ENCODE assay signal across 1 cellular context in the genomic region with DNA sequence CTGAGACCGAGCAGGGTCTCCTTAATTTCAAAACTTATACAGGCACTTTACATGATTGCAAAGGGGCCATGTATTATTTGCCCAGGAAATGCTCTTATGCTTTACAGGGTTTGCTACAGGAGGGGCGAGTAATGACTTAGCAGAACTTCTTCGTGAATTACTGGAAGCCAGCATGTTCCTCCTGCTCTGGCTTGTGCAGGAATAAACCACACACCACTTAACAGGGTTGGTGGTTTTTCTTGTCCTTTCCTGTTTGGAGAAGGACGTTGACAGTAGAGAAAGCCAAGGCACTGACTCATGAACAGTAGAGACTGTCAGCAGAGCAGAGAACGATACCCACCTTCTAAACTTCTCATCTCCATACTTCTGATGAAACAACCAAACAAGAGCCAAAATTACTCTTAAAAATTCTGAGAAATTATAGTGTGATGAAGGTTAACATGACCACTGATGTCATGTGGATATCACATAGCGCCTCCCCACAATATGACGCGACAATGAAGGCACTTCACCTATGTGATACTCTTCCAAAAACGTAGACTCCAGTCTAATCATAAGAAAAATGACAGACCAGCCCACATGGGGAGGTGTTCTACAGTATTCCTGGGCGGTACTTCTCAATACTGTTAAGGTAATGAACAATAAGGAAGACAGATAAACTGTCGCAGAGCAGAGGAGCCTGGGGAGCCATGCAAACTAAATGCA.
TF ChIP-seq lines count a peak whose summit lies in the region.

No MANE protein-coding gene starts in this region.

TF ChIP-seq in GM12878, 131 proteins besides CTCF, POLR2A, EP300 and RAD21 (continued from another document):
- no peak for TF ChIP-seq REST (IDR thresholded peaks at IDR 0.05; ENCODE audit: low read depth, low read length)
- TF ChIP-seq KDM1A (IDR thresholded peaks at IDR 0.05; ENCODE audit: borderline replicate concordance), result no peak
- TF ChIP-seq ATF2 (IDR thresholded peaks at IDR 0.05; ENCODE audit: low read length), result no peak
- TF ChIP-seq MXI1 (IDR thresholded peaks at IDR 0.05; ENCODE audit: low read depth, low read length), result no peak
- no peak for TF ChIP-seq BACH1 (IDR thresholded peaks at IDR 0.05; ENCODE audit: borderline replicate concordance)
- TF ChIP-seq SREBF2 (IDR thresholded peaks at IDR 0.05; ENCODE audit: low read length), result no peak
- no peak for TF ChIP-seq ASH2L (IDR thresholded peaks at IDR 0.05; ENCODE audit: borderline replicate concordance, low read depth)
- TF ChIP-seq RFX5 (IDR thresholded peaks at IDR 0.05; ENCODE audit: low read depth, low read length), result no peak
- no peak for TF ChIP-seq TARDBP (IDR thresholded peaks at IDR 0.05; ENCODE audit: borderline replicate concordance)
- no peak for TF ChIP-seq CBX3 (IDR thresholded peaks at IDR 0.05; ENCODE audit: borderline replicate concordance, low read depth)
- no peak for TF ChIP-seq LARP7 (IDR thresholded peaks at IDR 0.05)
- no peak for TF ChIP-seq IRF3 (IDR thresholded peaks at IDR 0.05)
- no peak for TF ChIP-seq PBX3 (IDR thresholded peaks at IDR 0.05; ENCODE audit: insufficient replicate concordance, low read depth, low read length)
